Comparison of ENCODE assay signal across 8 cellular contexts in the genomic region with DNA sequence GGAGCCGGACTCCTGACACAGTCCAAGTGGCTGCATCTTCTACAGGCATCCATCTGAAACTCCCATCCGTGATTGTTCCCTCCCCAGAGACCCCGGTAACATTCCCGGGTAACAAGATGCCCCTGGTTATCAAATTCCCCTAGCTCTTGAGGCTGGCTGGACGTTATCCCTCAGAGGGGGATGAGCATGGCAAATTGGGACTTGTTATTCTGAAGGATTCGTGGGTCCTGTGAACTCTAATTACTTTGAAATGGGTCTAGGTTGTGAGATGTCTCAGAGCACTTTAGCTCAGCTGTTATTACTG. TPM values are rescaled to one million over a fixed set of nuclear protein-coding genes. Genes with fewer than 3 reads are reported as not detected.
DNase-seq lines count a peak whose midpoint lies in the region; ATAC-seq and TF ChIP-seq lines count a peak whose summit lies in the region.

No MANE protein-coding gene starts in this region.

- peak overlapping the region; percentile 79 for H3K9ac ChIP-seq in KMS-11

- H4K20me1 ChIP-seq in KMS-11 (ENCODE audit: insufficient read depth) = no peaks in the 10 kb centered on the region

- CTCF ChIA-PET in AG04449 (lab: Yijun Ruan, JAX) = interaction anchor here (0.7 to 2.0 kb wide), 5 partner anchors 10 to 26 kb away, joined by 3 to 14 read pairs (median 5); partner anchors contain the start of gene STAT2
- CTCF ChIA-PET in naive thymus-derived CD4-positive, alpha-beta T cell (lab: Charles Lee) = interaction anchor here (1.1 to 3.0 kb wide), 2 partner anchors 26 to 130 kb away, joined by 6 to 9 read pairs; partner anchors contain the start of gene STAT2

- H3K4me3 Mint-ChIP-seq in naive thymus-derived CD4-positive, alpha-beta T cell = peak overlapping the region; percentile 89 to 99 (median 95)

- H3K9me3 ChIP-seq in naive thymus-derived CD4-positive, alpha-beta T cell (ENCODE audit: control insufficient read depth in 2 of 3, low read length in 3 of 3) = no peaks in the 10 kb centered on the region

- peak overlapping the region; percentile 72 for H3K4me2 ChIP-seq in KMS-11

- H3K4me1 ChIP-seq in KMS-11 (ENCODE audit: low read depth, poor library complexity, severe bottlenecking) = peaks cover 54% of the 10 kb centered on the region
- H3K4me1 ChIP-seq in naive thymus-derived CD4-positive, alpha-beta T cell (ENCODE audit: control insufficient read depth in 2 of 2, insufficient read depth in 2 of 2, low read length in 2 of 2) = peaks cover 30 to 33% of the 10 kb centered on the region in 2 donors

- ATAC-seq in naive thymus-derived CD4-positive, alpha-beta T cell = no peak

- H3K27ac ChIP-seq in KMS-11 (peak overlapping the region; percentile 78), coronary artery (peak overlapping the region; percentile 88 to 98)
- peak overlapping the region; percentile 98 for H3K27ac ChIP-seq in naive thymus-derived CD4-positive, alpha-beta T cell (ENCODE audit: low read depth, low read length)

- intact Hi-C loops in naive thymus-derived CD4-positive, alpha-beta T cell (cut with micrococcal nuclease) = loop anchor here (1.0 to 10.0 kb wide), 12 partner anchors 12 to 1410 kb away; partner anchors contain the start of genes STAT2 (in 2 of the 2), TIMELESS (in 2 of the 2), ANKRD52 (in 1 of the 2) and COQ10A (in 1 of the 2)

- 0 out of 2 replicates have a peak, but pooled peaks cover 5% of the 10 kb centered on the region for H3K79me2 ChIP-seq in KMS-11 (ENCODE audit: insufficient read depth, low read depth)

- H3K9me3 Mint-ChIP-seq in naive thymus-derived CD4-positive, alpha-beta T cell = peaks cover 0 to 2% (median 0%) of the 10 kb centered on the region in 11 donors

- peaks cover 0 to 2% (median 0%) of the 10 kb centered on the region in 5 donors for H3K27me3 Mint-ChIP-seq in naive thymus-derived CD4-positive, alpha-beta T cell

- H3K27me3 ChIP-seq in KMS-11 (ENCODE audit: insufficient read depth, low read depth) = no peaks in the 10 kb centered on the region
- no peaks in the 10 kb centered on the region for H3K27me3 ChIP-seq in naive thymus-derived CD4-positive, alpha-beta T cell (ENCODE audit: control insufficient read depth in 2 of 2, insufficient read depth in 2 of 2, low read length in 2 of 2)

- H3K4me1 Mint-ChIP-seq in naive thymus-derived CD4-positive, alpha-beta T cell = peaks cover 22 to 71% (median 54%) of the 10 kb centered on the region in 7 donors

- H3K4me3 ChIP-seq in AG04449 (ENCODE audit: low read depth, low read length) (peak overlapping the region; percentile 67), KMS-11 (IDR thresholded peaks at IDR 0.05; ENCODE audit: insufficient read depth, low read depth, low read length) (peak overlapping the region; percentile 54), coronary artery (peak overlapping the region; percentile 80)
- peak overlapping the region; percentile 93 for H3K4me3 ChIP-seq in naive thymus-derived CD4-positive, alpha-beta T cell (ENCODE audit: low read length)

- TF ChIP-seq CTCF in AG04449 (IDR thresholded peaks at IDR 0.05; ENCODE audit: insufficient read depth, low read length, missing control alignments) (no peak), KMS-11 (conservative IDR thresholded peaks at IDR 0.05; ENCODE audit: low read depth, low read length) (peak; percentile 20; the same call in 1 of the 2 replicates), coronary artery (IDR thresholded peaks at IDR 0.05) (no peak)

- POLR2A ChIA-PET in AG04449 (lab: Yijun Ruan, JAX) = interaction anchor here (1.5 kb wide), 1 partner anchor 26 kb away, joined by 4 read pairs; the partner anchor contains the start of gene STAT2
- POLR2A ChIA-PET in naive thymus-derived CD4-positive, alpha-beta T cell (lab: Charles Lee) = interaction anchor here (0.6 to 9.8 kb wide), 7 partner anchors 9 to 120 kb away, joined by 3 to 156 read pairs (median 7); partner anchors contain the start of genes APOF, CNPY2 and STAT2

- H3K36me3 ChIP-seq in KMS-11 (ENCODE audit: insufficient read depth) = no peaks in the 10 kb centered on the region
- no peaks in the 10 kb centered on the region for H3K36me3 ChIP-seq in naive thymus-derived CD4-positive, alpha-beta T cell (ENCODE audit: control insufficient read depth in 2 of 3, insufficient read depth in 3 of 3, low read length in 3 of 3)

- H3K36me3 Mint-ChIP-seq in naive thymus-derived CD4-positive, alpha-beta T cell = peaks cover 0 to 19% (median 8%) of the 10 kb centered on the region in 5 donors

- peak overlapping the region; percentile 90 for H2AFZ ChIP-seq in KMS-11 (ENCODE audit: low read depth)

- peak overlapping the region; percentile 97 to 100 (median 99) for H3K27ac Mint-ChIP-seq in naive thymus-derived CD4-positive, alpha-beta T cell

- DNase-seq in AG04449 (ENCODE audit: low read depth, low spot score) (no peak), coronary artery (ENCODE audit: low spot score) (no peak), LoVo (ENCODE audit: low spot score) (no peak), A172 (ENCODE audit: low spot score) (no peak), pons (ENCODE audit: low spot score) (no peak)
- peak in 1 of 9 donors; percentile 10 for DNase-seq in naive thymus-derived CD4-positive, alpha-beta T cell
- DNase-seq in activated CD4-positive, CD25-positive, alpha-beta regulatory T cell treated with anti-CD3 and anti-CD28 coated beads, Interleukin-2, amount 50 U/mL, for 72 hours = no peak

RNA-seq across cellular contexts. Expression of gene PAN2, which starts 0.6 kb away (rescaled TPM):
- total RNA-seq in naive thymus-derived CD4-positive, alpha-beta T cell = 100 to 1,000 TPM in 4 of 5 experiments, 10 to 100 TPM in 1; 65.8 to 279 (median 144) TPM
- 10 to 100 TPM; 11.4 to 13.9 TPM for polyA plus RNA-seq in naive thymus-derived CD4-positive, alpha-beta T cell
- 15.6 and 22.0 TPM in 2 replicates for total RNA-seq in A172 (2014; rRNA removed; shearing (Covaris generic))

RNA-seq across cellular contexts. Expression of gene IL23A, which starts 4.2 kb away (rescaled TPM):
- 10 to 100 TPM; 14.4 to 42.0 (median 20.1) TPM for total RNA-seq in naive thymus-derived CD4-positive, alpha-beta T cell
- 10 to 100 TPM; 14.8 to 25.2 TPM for polyA plus RNA-seq in naive thymus-derived CD4-positive, alpha-beta T cell
- total RNA-seq in A172 (2014; rRNA removed; shearing (Covaris generic)) = 1.8 TPM in 1 of 2 replicates, not detected in the other

RNA-seq across cellular contexts. Expression of gene CNPY2, which starts 18.7 kb away (rescaled TPM):
- 100 to 1,000 TPM in 1 of 5 experiments, 10 to 100 TPM in 4; 48.4 to 134 (median 87.6) TPM for total RNA-seq in naive thymus-derived CD4-positive, alpha-beta T cell
- polyA plus RNA-seq in naive thymus-derived CD4-positive, alpha-beta T cell = 100 to 1,000 TPM; 183 to 184 TPM
- 109 and 126 TPM in 2 replicates for total RNA-seq in A172 (2014; rRNA removed; shearing (Covaris generic))

RNA-seq across cellular contexts. Expression of gene STAT2, which starts 25.5 kb away (rescaled TPM):
- 100 to 1,000 TPM; 119 to 291 (median 182) TPM for total RNA-seq in naive thymus-derived CD4-positive, alpha-beta T cell
- 10 to 100 TPM; 64.1 to 80.3 TPM for polyA plus RNA-seq in naive thymus-derived CD4-positive, alpha-beta T cell
- total RNA-seq in A172 (2014; rRNA removed; shearing (Covaris generic)) = 66.6 and 68.2 TPM in 2 replicates

RNA-seq across cellular contexts. Expression of gene APOF, which starts 28.2 kb away (rescaled TPM):
- not detected for total RNA-seq in naive thymus-derived CD4-positive, alpha-beta T cell
- polyA plus RNA-seq in naive thymus-derived CD4-positive, alpha-beta T cell = under 1 TPM in 1 of 2 donors, not detected in 1; 0.12 TPM
- not detected in 2 replicates for total RNA-seq in A172 (2014; rRNA removed; shearing (Covaris generic))
